In the genomic region with DNA sequence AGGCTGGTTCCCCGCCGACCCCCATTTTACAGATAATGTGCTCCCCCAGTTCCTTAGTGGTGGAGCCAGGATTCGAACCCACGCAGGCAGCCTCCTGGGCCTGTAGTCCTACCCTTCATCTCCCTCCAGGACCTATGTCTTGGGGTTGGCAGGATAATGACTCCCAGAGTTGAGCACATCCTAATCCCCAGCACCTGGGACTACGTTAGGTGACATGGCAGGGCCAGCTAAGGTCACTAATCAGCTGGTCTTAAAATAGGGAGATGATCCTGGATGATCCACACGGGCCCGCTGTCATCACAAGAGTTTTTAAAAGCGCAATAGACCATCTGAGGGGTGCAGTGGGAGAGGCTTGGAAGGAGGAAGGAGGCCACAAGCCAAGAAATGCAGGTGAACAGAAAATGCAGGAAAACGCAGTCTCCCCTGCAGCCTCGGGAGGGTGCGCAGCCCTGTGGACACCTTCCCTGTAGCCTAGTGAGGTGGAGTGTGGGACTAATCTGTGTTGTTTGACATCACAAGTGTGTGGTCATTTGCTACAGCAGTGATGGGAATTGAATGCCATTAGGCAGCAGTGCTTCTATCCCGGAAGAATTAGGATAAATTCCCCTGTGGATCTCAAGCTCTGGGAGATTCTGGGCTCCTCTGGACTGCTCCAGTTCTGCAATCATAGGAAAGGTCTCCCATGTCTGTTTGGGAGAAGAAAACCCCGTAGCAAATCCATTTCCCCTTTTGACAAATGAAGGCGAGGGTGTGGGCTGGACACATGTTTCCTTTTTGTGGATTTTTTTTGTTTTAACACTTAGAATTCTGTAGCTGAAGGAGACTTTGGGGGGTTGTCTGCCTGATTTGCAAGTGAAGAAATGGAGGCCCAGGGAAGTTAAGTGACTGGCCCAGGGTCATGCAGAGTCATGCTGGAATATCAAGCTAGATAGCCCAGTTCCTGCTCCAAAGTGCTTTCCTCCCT, we compare ENCODE assay signal across 9 cellular contexts.
DNase-seq lines count a peak whose midpoint lies in the region; TF ChIP-seq lines count a peak whose summit lies in the region.
"Had no signal": no experiment of that assay in that cellular context is flagged by ENCODE, and none has a peak within 500 bp of the region (broad histone marks: within the 10 kb centered on the region; RNA-seq: fewer than 3 reads in every experiment).

No MANE protein-coding gene starts in this region.

- TF ChIP-seq POLR2A in NB4 (IDR thresholded peaks at IDR 0.05; ENCODE audit: extremely low read depth, insufficient read length) (no peak), spleen (IDR thresholded peaks at IDR 0.05) (no peak)

- H3K27me3 ChIP-seq in colonic mucosa, result no peaks in the 10 kb centered on the region
- no peaks in the 10 kb centered on the region for H3K27me3 ChIP-seq in spleen (replicated peaks in 1 of 7)

- peak overlapping the region; percentile 63 for H3K27ac ChIP-seq in colonic mucosa
- peak overlapping the region; percentile 71 to 97 (median 92) for H3K27ac ChIP-seq in spleen

- H3K9me3 ChIP-seq in colonic mucosa, result no peaks in the 10 kb centered on the region
- no peaks in the 10 kb centered on the region for H3K9me3 ChIP-seq in spleen

- peak overlapping the region in 1 of 2 donors; percentile 46 for H3K9ac ChIP-seq in colonic mucosa (ENCODE audit: low read depth in 2 of 2, low read length in 2 of 2)

- H3K4me1 ChIP-seq in colonic mucosa (peaks cover 31% of the 10 kb centered on the region), spleen (peaks cover 94 to 100% (median 100%) of the 10 kb centered on the region in 6 donors)

- intact Hi-C loops in colonic mucosa (cut with DNase I) (no loop called here), spleen (cut with DNase I; ENCODE audit: low total_unique reads) (no loop called here)

- no peak overlapping the region for H3K4me3 ChIP-seq in NB4 (ENCODE audit: low read depth, low read length)
- H3K4me3 ChIP-seq in colonic mucosa, result no peak overlapping the region
- peak overlapping the region in 1 of 8 donors; percentile 14 for H3K4me3 ChIP-seq in spleen

- peak; percentile 34 for DNase-seq in SKM-1 treated with dmso at 0.1 percent for 144 hours (lab: John Stamatoyannopoulos, UW; ENCODE audit: unreplicated experiment)
- DNase-seq in SKM-1 (lab: John Stamatoyannopoulos, UW; ENCODE audit: unreplicated experiment), result no peak
- DNase-seq in NB4 (ENCODE audit: low read depth), result peak; percentile 47
- no peak for DNase-seq in colonic mucosa
- DNase-seq in spleen, result no peak
- DNase-seq in dedifferentiated amniotic fluid mesenchymal stem cell (ENCODE audit: extremely low spot score), result no peak
- DNase-seq in COLO668 (lab: John Stamatoyannopoulos, UW; ENCODE audit: unreplicated experiment), result no peak
- DNase-seq in T-helper 9 cell, result no peak
- DNase-seq: amygdala had no signal

- no peak for TF ChIP-seq CTCF in NB4 (IDR thresholded peaks at IDR 0.05; ENCODE audit: low read depth, low read length)
- TF ChIP-seq CTCF in colonic mucosa (IDR thresholded peaks at IDR 0.05), result no peak
- TF ChIP-seq CTCF in spleen (IDR thresholded peaks at IDR 0.05 in 8 of 11, conservative IDR thresholded peaks at IDR 0.05 in 3 of 11), result no peak

- H3K36me3 ChIP-seq in colonic mucosa, result no peaks in the 10 kb centered on the region
- peaks cover 0 to 4% (median 0%) of the 10 kb centered on the region in 6 donors for H3K36me3 ChIP-seq in spleen

- WGBS in spleen, 5 donors, result 62 to 74% (median 68%) methylated on average over 14 of the region's 14 CpGs

Comparison
In these comparisons a context has a peak if more than half of its experiments do, and no peak if none do; other contexts are left out.
1. DNase-seq: peak in SKM-1 treated with dmso at 0.1 percent for 144 hours (single experiment) and NB4 (single experiment); none in SKM-1 (single experiment), colonic mucosa (single experiment), spleen (single experiment), dedifferentiated amniotic fluid mesenchymal stem cell (single experiment), COLO668 (single experiment) and T-helper 9 cell (single experiment).